In genomic region chr1:152514715-152515453, GRCh38 we compare ENCODE assay signal across 18 cellular contexts. TPM values are rescaled to one million over a fixed set of nuclear protein-coding genes. Genes with fewer than 3 reads are reported as not detected.
DNase-seq lines count a peak whose midpoint lies in the region; ATAC-seq and TF ChIP-seq lines count a peak whose summit lies in the region.
"Had no signal": no experiment of that assay in that cellular context is flagged by ENCODE, and none has a peak within 500 bp of the region (broad histone marks: within the 10 kb centered on the region; RNA-seq: fewer than 3 reads in every experiment).

No MANE protein-coding gene starts in this region.

- peak overlapping the region; percentile 48 for H3K4me2 ChIP-seq in osteoblast (ENCODE audit: insufficient read depth, low read length)

- intact Hi-C loops in right cardiac atrium (cut with DNase I): no loop called here
- intact Hi-C loops in left cardiac atrium (cut with DNase I): no loop called here

- peaks cover 11% of the 10 kb centered on the region for H3K27me3 Mint-ChIP-seq in endothelial cell (ENCODE audit: unreplicated experiment)

- peaks cover 3% of the 10 kb centered on the region for H3K27me3 ChIP-seq in right cardiac atrium (ENCODE audit: control insufficient read depth, insufficient read depth)
- H3K27me3 ChIP-seq in osteoblast (ENCODE audit: insufficient read depth, low read length): peaks cover 21% of the 10 kb centered on the region

- no peaks in the 10 kb centered on the region for H4K20me1 ChIP-seq in osteoblast (ENCODE audit: insufficient read depth, low read length)

- H3K79me2 ChIP-seq in osteoblast (ENCODE audit: insufficient read depth, low read length): no peaks in the 10 kb centered on the region

- TF ChIP-seq CTCF in endothelial cell (IDR thresholded peaks at IDR 0.05; ENCODE audit: unreplicated experiment) (no peak), osteoblast (IDR thresholded peaks at IDR 0.05; ENCODE audit: extremely low read depth, low read depth, low read length) (no peak)

- no peak overlapping the region for H3K27ac Mint-ChIP-seq in endothelial cell (ENCODE audit: unreplicated experiment)
- H3K27ac Mint-ChIP-seq: CD8-positive, alpha-beta T cell; stimulated activated memory B cell treated with anti-CD40 and anti-IgM and Interleukin-4, amounts not matched to agents 10 μg/mL and 1 μg/mL and 100 μg/mL, for 72 hours had no signal

- H3K4me1 Mint-ChIP-seq in endothelial cell (ENCODE audit: unreplicated experiment): peaks cover 5% of the 10 kb centered on the region

- H3K36me3 Mint-ChIP-seq in endothelial cell (ENCODE audit: low read depth, unreplicated experiment): no peaks in the 10 kb centered on the region
- H3K36me3 Mint-ChIP-seq: CD8-positive, alpha-beta T cell; stimulated activated memory B cell treated with anti-CD40 and anti-IgM and Interleukin-4, amounts not matched to agents 10 μg/mL and 1 μg/mL and 100 μg/mL, for 72 hours had no signal

- no peak overlapping the region for H2AFZ ChIP-seq in osteoblast (ENCODE audit: low read length)

- ATAC-seq in right cardiac atrium (no peak), left cardiac atrium (no peak), HG03280 (IDR thresholded peaks at IDR 0.05; ENCODE audit: unreplicated experiment) (no peak)
- ATAC-seq: CD8-positive, alpha-beta T cell; stimulated activated memory B cell treated with anti-CD40 and anti-IgM and Interleukin-4, amounts not matched to agents 10 μg/mL and 1 μg/mL and 100 μg/mL, for 72 hours had no signal

- peak overlapping the region; percentile 66 for H3K4me3 Mint-ChIP-seq in endothelial cell (ENCODE audit: unreplicated experiment)
- H3K4me3 Mint-ChIP-seq: CD8-positive, alpha-beta T cell; stimulated activated memory B cell treated with anti-CD40 and anti-IgM and Interleukin-4, amounts not matched to agents 10 μg/mL and 1 μg/mL and 100 μg/mL, for 72 hours had no signal

- no peak overlapping the region for H3K27ac ChIP-seq in right cardiac atrium (ENCODE audit: low read length)
- no peak overlapping the region for H3K27ac ChIP-seq in osteoblast (ENCODE audit: low read depth, low read length)
- H3K27ac ChIP-seq: spleen, WERI-Rb-1 had no signal

- H3K4me3 ChIP-seq in right cardiac atrium (ENCODE audit: low read length) (peak overlapping the region; percentile 31), osteoblast (ENCODE audit: insufficient read depth, low read length) (no peak overlapping the region)

- H3K4me1 ChIP-seq in right cardiac atrium (ENCODE audit: control insufficient read depth, insufficient read depth, low read length) (no peaks in the 10 kb centered on the region), osteoblast (ENCODE audit: insufficient read depth, low read length) (no peaks in the 10 kb centered on the region)

- DNase-seq in right cardiac atrium (no peak), left cardiac atrium (no peak), endothelial cell (ENCODE audit: low spot score) (no peak), osteoblast (ENCODE audit: insufficient read length, low spot score, missing footprints) (peak; percentile 58), NCI-H1436 (lab: John Stamatoyannopoulos, UW) (no peak), T-helper 9 cell (no peak), GOT3 (lab: John Stamatoyannopoulos, UW) (no peak)
- DNase-seq: CD8-positive, alpha-beta T cell; islet precursor cell; spleen; WERI-Rb-1 had no signal

- H3K36me3 ChIP-seq in osteoblast (ENCODE audit: insufficient read depth, low read length): no peaks in the 10 kb centered on the region
- H3K36me3 ChIP-seq: spleen, WERI-Rb-1 had no signal

- no peaks in the 10 kb centered on the region for H3K9me3 Mint-ChIP-seq in endothelial cell (ENCODE audit: unreplicated experiment)
- H3K9me3 Mint-ChIP-seq: CD8-positive, alpha-beta T cell; stimulated activated memory B cell treated with anti-CD40 and anti-IgM and Interleukin-4, amounts not matched to agents 10 μg/mL and 1 μg/mL and 100 μg/mL, for 72 hours had no signal

- 24% methylated on average over 20 of the region's 20 CpGs for WGBS in right cardiac atrium

- no peaks in the 10 kb centered on the region for H3K9me3 ChIP-seq in right cardiac atrium (ENCODE audit: control insufficient read depth, low read length)
- H3K9me3 ChIP-seq in osteoblast (ENCODE audit: low read depth, low read length): no peaks in the 10 kb centered on the region
- H3K9me3 ChIP-seq: spleen had no signal

RNA-seq across cellular contexts. Expression of gene CRCT1, which starts 0.6 kb away (rescaled TPM):
- total RNA-seq in right cardiac atrium (not detected), left cardiac atrium (not detected), endothelial cell (ENCODE audit: unreplicated experiment) (not detected), osteoblast (not detected in 2 replicates)
- not detected for polyA plus RNA-seq in right cardiac atrium
- total RNA-seq: CD8-positive, alpha-beta T cell; cerebellum; Daoy; mononuclear cell; RPMI7951; spleen; T-helper 1 cell treated with Interleukin-12 subunit alpha and Interleukin-12 subunit beta and Interleukin-4 antibody, amounts not matched to agents 30 ng/mL and 1 ng/mL, for 36 hours had no signal

RNA-seq across cellular contexts. Expression of gene LCE5A, which starts 4.3 kb away (rescaled TPM):
- not detected for total RNA-seq in right cardiac atrium
- not detected for polyA plus RNA-seq in right cardiac atrium
- total RNA-seq in left cardiac atrium: not detected
- total RNA-seq in endothelial cell (ENCODE audit: unreplicated experiment): not detected
- not detected in 2 replicates for total RNA-seq in osteoblast
- total RNA-seq: CD8-positive, alpha-beta T cell; cerebellum; Daoy; mononuclear cell; RPMI7951; spleen; T-helper 1 cell treated with Interleukin-12 subunit alpha and Interleukin-12 subunit beta and Interleukin-4 antibody, amounts not matched to agents 30 ng/mL and 1 ng/mL, for 36 hours had no signal
- polyA plus RNA-seq: spleen had no signal

RNA-seq across cellular contexts. Expression of gene LCE3E, which starts 51.7 kb away (rescaled TPM):
- total RNA-seq in right cardiac atrium (not detected), left cardiac atrium (not detected), endothelial cell (ENCODE audit: unreplicated experiment) (not detected), osteoblast (not detected in 2 replicates)
- polyA plus RNA-seq in right cardiac atrium: not detected
- total RNA-seq: CD8-positive, alpha-beta T cell; cerebellum; Daoy; mononuclear cell; RPMI7951; spleen; T-helper 1 cell treated with Interleukin-12 subunit alpha and Interleukin-12 subunit beta and Interleukin-4 antibody, amounts not matched to agents 30 ng/mL and 1 ng/mL, for 36 hours had no signal
- polyA plus RNA-seq: spleen had no signal
